9 cellular contexts compared by ENCODE assay signal in genomic region chr3:178966299-178967183, GRCh38.
DNase-seq lines count a peak whose midpoint lies in the region; ATAC-seq and TF ChIP-seq lines count a peak whose summit lies in the region.
"Had no signal": no experiment of that assay in that cellular context is flagged by ENCODE, and none has a peak within 500 bp of the region (broad histone marks: within the 10 kb centered on the region; RNA-seq: fewer than 3 reads in every experiment).

No MANE protein-coding gene starts in this region.

- peak overlapping the region; percentile 11; the same call in 1 of the 2 replicates for H3K9ac ChIP-seq in MM.1S (ENCODE audit: low read length)

- H3K9me2 ChIP-seq in GM23338 (ENCODE audit: insufficient read depth) (no peaks in the 10 kb centered on the region), MM.1S (replicated peaks; ENCODE audit: insufficient read depth, low read length) (no peaks in the 10 kb centered on the region)

- ATAC-seq in GM23338 = no peak; the same call in 2 of the 3 replicates
- ATAC-seq in gastroesophageal sphincter = peak; percentile 57
- no peak for ATAC-seq in activated CD4-positive, alpha-beta T cell treated with anti-CD3 and anti-CD28 coated beads for 36 hours

- H3K27ac ChIP-seq in GM23338 (ENCODE audit: low read depth) (no peak overlapping the region), MM.1S (ENCODE audit: low read length) (peak overlapping the region; percentile 6; the same call in 1 of the 2 replicates), gastroesophageal sphincter (peak overlapping the region in 3 of 4 donors; percentile 20 to 67 (median 52)), sigmoid colon (peak overlapping the region in 2 of 4 donors; percentile 17 to 18)

- H4K20me1 ChIP-seq in GM23338 (replicated peaks; ENCODE audit: insufficient read depth) (no peaks in the 10 kb centered on the region), MM.1S (ENCODE audit: insufficient read depth, low read length) (no peaks in the 10 kb centered on the region)

- intact Hi-C loops in sigmoid colon (cut with DNase I) = loop anchor here (2.0 kb wide), 1 partner anchor 530 kb away; no protein-coding TSS in a partner anchor
- intact Hi-C loops in activated CD4-positive, alpha-beta T cell treated with anti-CD3 and anti-CD28 coated beads for 36 hours (cut with DNase I, micrococcal nuclease) = loop anchor here (1.0 to 2.0 kb wide), 2 partner anchors 530 kb away; no protein-coding TSS in a partner anchor

- peaks cover 13% of the 10 kb centered on the region for H3K4me1 Mint-ChIP-seq in GM23338
- peaks cover 13% of the 10 kb centered on the region for H3K4me1 Mint-ChIP-seq in activated CD4-positive, alpha-beta T cell treated with anti-CD3 and anti-CD28 coated beads for 36 hours

- no peak for TF ChIP-seq EP300 in gastroesophageal sphincter (IDR thresholded peaks at IDR 0.05)
- no peak for TF ChIP-seq EP300 in sigmoid colon (IDR thresholded peaks at IDR 0.05)

- no peaks in the 10 kb centered on the region for H3K9me3 Mint-ChIP-seq in GM23338
- no peaks in the 10 kb centered on the region for H3K9me3 Mint-ChIP-seq in activated CD4-positive, alpha-beta T cell treated with anti-CD3 and anti-CD28 coated beads for 36 hours (ENCODE audit: low read depth)
- H3K9me3 Mint-ChIP-seq: activated naive CD4-positive, alpha-beta T cell treated with anti-CD3 and anti-CD28 coated beads, Interleukin-2, amount 50 U/mL, for 24 hours had no signal

- peak; percentile 37 for DNase-seq in GM23338 (ENCODE audit: low spot score)
- peak; percentile 77 for DNase-seq in MM.1S
- peak; percentile 59 for DNase-seq in SW480 (ENCODE audit: low spot score)
- no peak for DNase-seq in sigmoid colon
- DNase-seq in activated CD4-positive, alpha-beta T cell treated with anti-CD3 and anti-CD28 coated beads for 36 hours = no peak
- DNase-seq in T-helper 9 cell = no peak

- H3K9me3 ChIP-seq in MM.1S (replicated peaks; ENCODE audit: insufficient read depth, low read length) (no peaks in the 10 kb centered on the region), gastroesophageal sphincter (no peaks in the 10 kb centered on the region), sigmoid colon (no peaks in the 10 kb centered on the region)

- H3K4me3 Mint-ChIP-seq in GM23338 = no peak overlapping the region
- no peak overlapping the region for H3K4me3 Mint-ChIP-seq in activated CD4-positive, alpha-beta T cell treated with anti-CD3 and anti-CD28 coated beads for 36 hours
- H3K4me3 Mint-ChIP-seq: activated naive CD4-positive, alpha-beta T cell treated with anti-CD3 and anti-CD28 coated beads, Interleukin-2, amount 50 U/mL, for 24 hours had no signal

- H3K4me2 ChIP-seq in GM23338 (0 out of 2 replicates have a peak overlapping the region, but pooled peaks have one; percentile 4), MM.1S (ENCODE audit: low read depth, low read length) (peak overlapping the region; percentile 53)

- CTCF ChIA-PET in activated CD4-positive, alpha-beta T cell treated with anti-CD3 and anti-CD28 coated beads for 36 hours (lab: Charles Lee) = interaction anchor here (0.8 to 1.0 kb wide), 2 partner anchors 9 to 60 kb away, joined by 3 to 5 read pairs; no protein-coding TSS in a partner anchor

- TF ChIP-seq POLR2A in gastroesophageal sphincter (IDR thresholded peaks at IDR 0.05) (no peak), sigmoid colon (IDR thresholded peaks at IDR 0.05) (no peak)

- H3K4me3 ChIP-seq in GM08714 (ENCODE audit: low read length) = peak overlapping the region; percentile 58; the same call in 1 of the 2 replicates
- no peak overlapping the region for H3K4me3 ChIP-seq in GM23338
- peak overlapping the region; percentile 3 for H3K4me3 ChIP-seq in MM.1S (ENCODE audit: low read length)
- H3K4me3 ChIP-seq in gastroesophageal sphincter = peak overlapping the region in 1 of 2 donors; percentile 16
- peak overlapping the region in 1 of 4 donors; percentile 2 for H3K4me3 ChIP-seq in sigmoid colon

- no peaks in the 10 kb centered on the region for H3K27me3 Mint-ChIP-seq in GM23338 (ENCODE audit: insufficient read depth, low read depth, poor library complexity)
- no peaks in the 10 kb centered on the region for H3K27me3 Mint-ChIP-seq in activated CD4-positive, alpha-beta T cell treated with anti-CD3 and anti-CD28 coated beads for 36 hours
- H3K27me3 Mint-ChIP-seq: activated naive CD4-positive, alpha-beta T cell treated with anti-CD3 and anti-CD28 coated beads, Interleukin-2, amount 50 U/mL, for 24 hours had no signal

- H2AFZ ChIP-seq in GM23338 (peak overlapping the region; percentile 3; the same call in 1 of the 2 replicates), MM.1S (ENCODE audit: low read length) (peak overlapping the region; percentile 3; the same call in 1 of the 2 replicates)

- H3F3A ChIP-seq in GM23338 (replicated peaks; ENCODE audit: low read depth) (no peaks in the 10 kb centered on the region), MM.1S (ENCODE audit: insufficient read depth, low read length) (peaks cover 17% of the 10 kb centered on the region)

- H3K27ac Mint-ChIP-seq in GM23338 = peak overlapping the region; percentile 72
- H3K27ac Mint-ChIP-seq in activated CD4-positive, alpha-beta T cell treated with anti-CD3 and anti-CD28 coated beads for 36 hours = no peak overlapping the region
- H3K27ac Mint-ChIP-seq: activated naive CD4-positive, alpha-beta T cell treated with anti-CD3 and anti-CD28 coated beads, Interleukin-2, amount 50 U/mL, for 24 hours had no signal

- H3K79me2 ChIP-seq in GM23338 (replicated peaks; ENCODE audit: insufficient read depth) (no peaks in the 10 kb centered on the region), MM.1S (ENCODE audit: low read length) (no peaks in the 10 kb centered on the region)

- H3K4me1 ChIP-seq in GM23338 (ENCODE audit: insufficient read depth) (peaks cover 8% of the 10 kb centered on the region), MM.1S (ENCODE audit: low read length) (peaks cover 39% of the 10 kb centered on the region), gastroesophageal sphincter (peaks cover 0 to 21% (median 4%) of the 10 kb centered on the region in 3 donors), sigmoid colon (peaks cover 0 to 18% (median 10%) of the 10 kb centered on the region in 4 donors)

- H3K36me3 Mint-ChIP-seq in GM23338 (ENCODE audit: low read depth) = no peaks in the 10 kb centered on the region
- no peaks in the 10 kb centered on the region for H3K36me3 Mint-ChIP-seq in activated CD4-positive, alpha-beta T cell treated with anti-CD3 and anti-CD28 coated beads for 36 hours (ENCODE audit: low read depth)

- H3K27me3 ChIP-seq in GM23338 (ENCODE audit: insufficient read depth) = no peaks in the 10 kb centered on the region
- H3K27me3 ChIP-seq in MM.1S (replicated peaks; ENCODE audit: insufficient read depth, low read length) = no peaks in the 10 kb centered on the region
- H3K27me3 ChIP-seq in gastroesophageal sphincter = no peaks in the 10 kb centered on the region
- H3K27me3 ChIP-seq in sigmoid colon = no peaks in the 10 kb centered on the region

- POLR2A ChIA-PET in activated CD4-positive, alpha-beta T cell treated with anti-CD3 and anti-CD28 coated beads for 36 hours (lab: Charles Lee) = no interaction called here

- H3K36me3 ChIP-seq in GM23338 (ENCODE audit: insufficient read depth) = no peaks in the 10 kb centered on the region
- no peaks in the 10 kb centered on the region for H3K36me3 ChIP-seq in MM.1S (replicated peaks; ENCODE audit: insufficient read depth, low read length)
- no peaks in the 10 kb centered on the region for H3K36me3 ChIP-seq in gastroesophageal sphincter
- H3K36me3 ChIP-seq in sigmoid colon = no peaks in the 10 kb centered on the region

- 16 to 29% methylated on average over 6 of the region's 6 CpGs for WGBS in gastroesophageal sphincter (ENCODE audit: low coverage in 1 of 2), 2 donors
- WGBS in sigmoid colon, 2 donors = 17 to 28% methylated on average over 6 of the region's 6 CpGs

- TF ChIP-seq CTCF in GM23338 (conservative IDR thresholded peaks at IDR 0.05; ENCODE audit: low read depth in 2 of 2) (peak; percentile 50 to 65), MM.1S (IDR thresholded peaks at IDR 0.05; ENCODE audit: low read length) (peak; percentile 75), gastroesophageal sphincter (IDR thresholded peaks at IDR 0.05) (peak; percentile 24 to 64 (median 45)), sigmoid colon (IDR thresholded peaks at IDR 0.05) (peak in 3 of 4 experiments; percentile 19 to 44 (median 27))

TF ChIP-seq in GM23338, 12 proteins besides CTCF, POLR2A, EP300 and RAD21 (continues in another document):
- TF ChIP-seq, protein P1, sequence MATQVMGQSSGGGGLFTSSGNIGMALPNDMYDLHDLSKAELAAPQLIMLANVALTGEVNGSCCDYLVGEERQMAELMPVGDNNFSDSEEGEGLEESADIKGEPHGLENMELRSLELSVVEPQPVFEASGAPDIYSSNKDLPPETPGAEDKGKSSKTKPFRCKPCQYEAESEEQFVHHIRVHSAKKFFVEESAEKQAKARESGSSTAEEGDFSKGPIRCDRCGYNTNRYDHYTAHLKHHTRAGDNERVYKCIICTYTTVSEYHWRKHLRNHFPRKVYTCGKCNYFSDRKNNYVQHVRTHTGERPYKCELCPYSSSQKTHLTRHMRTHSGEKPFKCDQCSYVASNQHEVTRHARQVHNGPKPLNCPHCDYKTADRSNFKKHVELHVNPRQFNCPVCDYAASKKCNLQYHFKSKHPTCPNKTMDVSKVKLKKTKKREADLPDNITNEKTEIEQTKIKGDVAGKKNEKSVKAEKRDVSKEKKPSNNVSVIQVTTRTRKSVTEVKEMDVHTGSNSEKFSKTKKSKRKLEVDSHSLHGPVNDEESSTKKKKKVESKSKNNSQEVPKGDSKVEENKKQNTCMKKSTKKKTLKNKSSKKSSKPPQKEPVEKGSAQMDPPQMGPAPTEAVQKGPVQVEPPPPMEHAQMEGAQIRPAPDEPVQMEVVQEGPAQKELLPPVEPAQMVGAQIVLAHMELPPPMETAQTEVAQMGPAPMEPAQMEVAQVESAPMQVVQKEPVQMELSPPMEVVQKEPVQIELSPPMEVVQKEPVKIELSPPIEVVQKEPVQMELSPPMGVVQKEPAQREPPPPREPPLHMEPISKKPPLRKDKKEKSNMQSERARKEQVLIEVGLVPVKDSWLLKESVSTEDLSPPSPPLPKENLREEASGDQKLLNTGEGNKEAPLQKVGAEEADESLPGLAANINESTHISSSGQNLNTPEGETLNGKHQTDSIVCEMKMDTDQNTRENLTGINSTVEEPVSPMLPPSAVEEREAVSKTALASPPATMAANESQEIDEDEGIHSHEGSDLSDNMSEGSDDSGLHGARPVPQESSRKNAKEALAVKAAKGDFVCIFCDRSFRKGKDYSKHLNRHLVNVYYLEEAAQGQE (IDR thresholded peaks at IDR 0.05; ENCODE audit: unreplicated experiment) = no peak
- TF ChIP-seq, protein P2, sequence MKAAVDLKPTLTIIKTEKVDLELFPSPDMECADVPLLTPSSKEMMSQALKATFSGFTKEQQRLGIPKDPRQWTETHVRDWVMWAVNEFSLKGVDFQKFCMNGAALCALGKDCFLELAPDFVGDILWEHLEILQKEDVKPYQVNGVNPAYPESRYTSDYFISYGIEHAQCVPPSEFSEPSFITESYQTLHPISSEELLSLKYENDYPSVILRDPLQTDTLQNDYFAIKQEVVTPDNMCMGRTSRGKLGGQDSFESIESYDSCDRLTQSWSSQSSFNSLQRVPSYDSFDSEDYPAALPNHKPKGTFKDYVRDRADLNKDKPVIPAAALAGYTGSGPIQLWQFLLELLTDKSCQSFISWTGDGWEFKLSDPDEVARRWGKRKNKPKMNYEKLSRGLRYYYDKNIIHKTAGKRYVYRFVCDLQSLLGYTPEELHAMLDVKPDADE (IDR thresholded peaks at IDR 0.05) = no peak
- no peak for TF ChIP-seq ZNF331 (CRISPR knock-in tag; IDR thresholded peaks at IDR 0.05; ENCODE audit: low read depth)

Comparison
In these comparisons a context has a peak if more than half of its experiments do, and no peak if none do; other contexts are left out.
1. DNase-seq: peak in GM23338 (single experiment), MM.1S (single experiment) and SW480 (single experiment); none in sigmoid colon (single experiment), activated CD4-positive, alpha-beta T cell treated with anti-CD3 and anti-CD28 coated beads for 36 hours (single experiment) and T-helper 9 cell (single experiment).
2. Peak in every context shown above with its lines, with median percentiles within 50 percentile points of each other: CTCF ChIP-seq.